ENCODE assay signal across 19 cellular contexts in the genomic region with DNA sequence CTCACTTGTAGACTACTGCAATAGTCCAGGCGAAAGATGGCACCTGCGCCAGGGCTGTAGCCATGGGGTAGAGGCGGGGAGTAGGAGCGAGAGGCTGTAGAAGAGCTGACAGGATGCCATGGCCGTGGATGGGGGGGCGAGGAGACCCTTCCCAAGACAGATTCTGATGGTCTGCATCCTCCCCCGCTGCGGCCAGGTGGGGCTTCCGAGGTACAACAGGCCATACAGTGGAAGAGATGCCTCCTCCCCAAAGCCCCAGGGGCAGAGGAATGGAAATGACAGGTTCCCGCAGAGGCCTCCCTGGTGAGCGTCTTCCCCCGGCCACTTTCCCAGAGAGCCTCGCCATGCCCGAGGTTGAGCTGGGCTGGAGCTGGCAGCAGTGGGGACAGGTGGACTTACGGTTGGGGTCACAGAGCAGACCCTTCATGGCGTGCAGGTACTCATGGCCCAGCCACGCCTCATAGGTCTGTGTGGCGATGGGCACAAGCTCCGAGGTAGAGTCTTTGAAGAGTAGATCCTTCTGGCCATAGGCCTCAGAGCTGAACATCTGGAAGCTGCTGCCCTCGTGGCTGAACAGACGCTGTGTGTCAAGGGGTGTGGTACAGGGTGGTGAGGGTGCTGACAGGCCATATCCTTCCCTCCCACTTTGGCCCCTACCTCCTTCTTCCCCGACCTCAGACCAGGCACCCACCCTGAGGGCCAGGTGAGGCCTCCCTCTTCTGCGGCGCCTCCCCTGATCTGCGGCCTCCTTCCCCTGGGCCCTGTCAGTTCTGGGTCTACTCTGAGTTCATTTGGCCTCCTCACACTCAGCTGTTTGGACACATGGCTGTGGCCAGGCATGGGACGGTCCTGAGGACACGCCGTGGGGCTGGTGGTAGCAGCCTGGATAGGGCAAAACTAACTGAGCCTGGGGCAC.
"Had no signal": no experiment of that assay in that cellular context is flagged by ENCODE, and none has a peak within 500 bp of the region (broad histone marks: within the 10 kb centered on the region; RNA-seq: fewer than 3 reads in every experiment).

No MANE protein-coding gene starts in this region.

- H3K27ac Mint-ChIP-seq: activated naive CD4-positive, alpha-beta T cell treated with anti-CD3 and anti-CD28 coated beads, Interleukin-2, amount 10 ng/mL, durations not matched to agents 7 days and 5 days; activated T-helper 17 cell treated with anti-CD3 and anti-CD28 coated beads, Interleukin-2, amount 50 U/mL, for 72 hours; dendritic cell treated with granulocyte-macrophage colony-stimulating factor and Interleukin-4, amounts not matched to agents 40 ng/mL and 50 ng/mL, for 4 days; effector memory CD8-positive, alpha-beta T cell had no signal

- H3K27me3 Mint-ChIP-seq: activated T-helper 17 cell treated with anti-CD3 and anti-CD28 coated beads, Interleukin-2, amount 50 U/mL, for 72 hours; effector memory CD8-positive, alpha-beta T cell had no signal

- FAIRE-seq: keratinocyte, small intestine had no signal

- H3K4me3 ChIP-seq: body of pancreas, gastroesophageal sphincter, left ventricle myocardium inferior, testis had no signal

- H2AFZ ChIP-seq: parathyroid adenoma had no signal

- H3K79me2 ChIP-seq: parathyroid adenoma had no signal

- H3K4me1 Mint-ChIP-seq: activated naive CD4-positive, alpha-beta T cell treated with anti-CD3 and anti-CD28 coated beads, Interleukin-2, amount 10 ng/mL, durations not matched to agents 7 days and 5 days; activated T-helper 17 cell treated with anti-CD3 and anti-CD28 coated beads, Interleukin-2, amount 50 U/mL, for 72 hours had no signal

- H3K36me3 ChIP-seq: gastroesophageal sphincter, left ventricle myocardium inferior had no signal

- H3K27me3 ChIP-seq: body of pancreas, testis had no signal

- H3K4me1 ChIP-seq: body of pancreas, gastroesophageal sphincter, left ventricle myocardium inferior, parathyroid adenoma had no signal

- H3K36me3 Mint-ChIP-seq: activated naive CD4-positive, alpha-beta T cell treated with anti-CD3 and anti-CD28 coated beads, Interleukin-2, amount 10 ng/mL, durations not matched to agents 7 days and 5 days had no signal

- H3K27ac ChIP-seq: body of pancreas, epithelial cell of prostate, gastroesophageal sphincter, left ventricle myocardium inferior, parathyroid adenoma, testis had no signal

- H3K4me3 Mint-ChIP-seq: activated naive CD4-positive, alpha-beta T cell treated with anti-CD3 and anti-CD28 coated beads, Interleukin-2, amount 10 ng/mL, durations not matched to agents 7 days and 5 days; activated T-helper 17 cell treated with anti-CD3 and anti-CD28 coated beads, Interleukin-2, amount 50 U/mL, for 72 hours; dendritic cell treated with granulocyte-macrophage colony-stimulating factor and Interleukin-4, amounts not matched to agents 40 ng/mL and 50 ng/mL, for 4 days; effector memory CD8-positive, alpha-beta T cell; neural crest cell had no signal

- ATAC-seq: activated T-helper 17 cell treated with anti-CD3 and anti-CD28 coated beads, Interleukin-2, amount 50 U/mL, for 72 hours; body of pancreas; effector memory CD8-positive, alpha-beta T cell had no signal

- H3K9me3 ChIP-seq: body of pancreas, gastroesophageal sphincter, left ventricle myocardium inferior, testis had no signal

- H3K9ac ChIP-seq: parathyroid adenoma had no signal

- DNase-seq: activated CD4-positive, alpha-beta T cell treated with anti-CD3 and anti-CD28 coated beads for 4 hours; activated CD8-positive, alpha-beta memory T cell treated with anti-CD3 and anti-CD28 coated beads for 24 hours; activated naive CD4-positive, alpha-beta T cell treated with anti-CD3 and anti-CD28 coated beads, Interleukin-2, amount 10 ng/mL, durations not matched to agents 7 days and 5 days; amniotic stem cell; body of pancreas; effector memory CD8-positive, alpha-beta T cell; left ventricle myocardium inferior; mesendoderm; small intestine; stimulated activated naive CD4-positive, alpha-beta T cell treated with Interleukin-2 at 50 U/mL for 16 hours; T1000; testis had no signal

- H3K9me3 Mint-ChIP-seq: activated naive CD4-positive, alpha-beta T cell treated with anti-CD3 and anti-CD28 coated beads, Interleukin-2, amount 10 ng/mL, durations not matched to agents 7 days and 5 days; activated T-helper 17 cell treated with anti-CD3 and anti-CD28 coated beads, Interleukin-2, amount 50 U/mL, for 72 hours; dendritic cell treated with granulocyte-macrophage colony-stimulating factor and Interleukin-4, amounts not matched to agents 40 ng/mL and 50 ng/mL, for 4 days; effector memory CD8-positive, alpha-beta T cell; neural crest cell had no signal
